In the genomic region with DNA sequence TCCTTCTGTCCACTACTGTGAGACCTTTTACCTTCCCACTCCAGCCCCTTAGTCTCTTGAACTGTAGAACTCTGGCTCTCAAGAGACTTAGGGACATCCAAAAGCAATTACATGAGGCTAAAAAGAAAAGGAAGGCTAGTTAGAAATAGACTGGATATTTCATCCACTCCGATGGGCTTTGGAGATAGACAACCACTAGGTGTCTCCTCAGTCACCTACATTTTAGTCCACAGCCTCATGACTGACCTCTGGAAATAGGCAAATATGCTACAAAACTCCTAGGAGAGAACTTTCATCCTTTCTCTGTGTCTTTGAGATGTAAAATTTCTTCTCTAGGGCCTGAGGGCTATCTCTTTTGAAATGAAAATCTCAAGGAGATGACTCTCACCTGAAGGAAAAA, we compare ENCODE assay signal across 9 cellular contexts. TPM values are rescaled to one million over a fixed set of nuclear protein-coding genes. Genes with fewer than 3 reads are reported as not detected.
DNase-seq lines count a peak whose midpoint lies in the region; ATAC-seq and TF ChIP-seq lines count a peak whose summit lies in the region.
"Had no signal": no experiment of that assay in that cellular context is flagged by ENCODE, and none has a peak within 500 bp of the region (broad histone marks: within the 10 kb centered on the region; RNA-seq: fewer than 3 reads in every experiment).

No MANE protein-coding gene starts in this region.

- peaks cover 8% of the 10 kb centered on the region for H3K36me3 Mint-ChIP-seq in nephron progenitor cell (ENCODE audit: low read depth)

- H3K9me3 ChIP-seq in MM.1S (replicated peaks; ENCODE audit: insufficient read depth, low read length) (no peaks in the 10 kb centered on the region), suprapubic skin (no peaks in the 10 kb centered on the region)

- H3K4me3 ChIP-seq in MM.1S (ENCODE audit: low read length), result no peak overlapping the region
- no peak overlapping the region for H3K4me3 ChIP-seq in choroid plexus epithelial cell (ENCODE audit: low read depth, low read length)
- no peak overlapping the region for H3K4me3 ChIP-seq in suprapubic skin

- TF ChIP-seq EP300 in suprapubic skin (IDR thresholded peaks at IDR 0.05), result no peak

- peaks cover 37% of the 10 kb centered on the region for H3K9me3 Mint-ChIP-seq in nephron progenitor cell

- no peak overlapping the region for H3K4me2 ChIP-seq in MM.1S (ENCODE audit: low read depth, low read length)

- H3K4me3 Mint-ChIP-seq in nephron progenitor cell, result no peak overlapping the region
- H3K4me3 Mint-ChIP-seq: mesothelial cell of epicardium had no signal

- H3K4me1 ChIP-seq in MM.1S (ENCODE audit: low read length) (no peaks in the 10 kb centered on the region), suprapubic skin (no peaks in the 10 kb centered on the region)

- H3F3A ChIP-seq in MM.1S (ENCODE audit: insufficient read depth, low read length), result no peaks in the 10 kb centered on the region

- TF ChIP-seq POLR2A in suprapubic skin (IDR thresholded peaks at IDR 0.05), result no peak

- peaks cover 4% of the 10 kb centered on the region for H3K27me3 Mint-ChIP-seq in nephron progenitor cell (ENCODE audit: low read depth, poor library complexity)

- no peaks in the 10 kb centered on the region for H4K20me1 ChIP-seq in MM.1S (ENCODE audit: insufficient read depth, low read length)

- no peak overlapping the region for H3K27ac Mint-ChIP-seq in nephron progenitor cell
- H3K27ac Mint-ChIP-seq: mesothelial cell of epicardium had no signal

- no peaks in the 10 kb centered on the region for H3K36me3 ChIP-seq in MM.1S (replicated peaks; ENCODE audit: insufficient read depth, low read length)
- H3K36me3 ChIP-seq in suprapubic skin, result no peaks in the 10 kb centered on the region

- WGBS in suprapubic skin, result 42% methylated on average over 1 of the region's 1 CpG

- H3K27me3 ChIP-seq in MM.1S (replicated peaks; ENCODE audit: insufficient read depth, low read length) (no peaks in the 10 kb centered on the region), suprapubic skin (no peaks in the 10 kb centered on the region)

- H3K27ac ChIP-seq in MM.1S (ENCODE audit: low read length) (no peak overlapping the region), suprapubic skin (no peak overlapping the region)

- ATAC-seq in HG03135 (IDR thresholded peaks at IDR 0.05; ENCODE audit: unreplicated experiment), result no peak

- peak; percentile 1 to 40 for DNase-seq in NCI-H524 (lab: John Stamatoyannopoulos, UW)
- no peak for DNase-seq in NCI-H524 treated with DMSO at 0.1 percent for 48 hours (lab: John Stamatoyannopoulos, UW)
- peak; percentile 40 for DNase-seq in MM.1S
- DNase-seq in choroid plexus epithelial cell (ENCODE audit: low read depth), result peak; percentile 60
- DNase-seq in renal cortical epithelial cell (ENCODE audit: low read depth), result peak; percentile 23
- DNase-seq in nephron progenitor cell, result no peak
- DNase-seq in suprapubic skin (ENCODE audit: low spot score in 2 of 2), result no peak

- TF ChIP-seq CTCF in MM.1S (IDR thresholded peaks at IDR 0.05; ENCODE audit: low read length), result peak; percentile 46
- TF ChIP-seq CTCF in choroid plexus epithelial cell (conservative IDR thresholded peaks at IDR 0.05; ENCODE audit: low read depth, low read length), result peak; percentile 55
- TF ChIP-seq CTCF in nephron progenitor cell (IDR thresholded peaks at IDR 0.05), result no peak
- no peak for TF ChIP-seq CTCF in suprapubic skin (IDR thresholded peaks at IDR 0.05)

- H3K4me1 Mint-ChIP-seq in nephron progenitor cell, result no peaks in the 10 kb centered on the region
- H3K4me1 Mint-ChIP-seq: mesothelial cell of epicardium had no signal

- H3K9ac ChIP-seq in MM.1S (ENCODE audit: low read length), result no peak overlapping the region

- no peaks in the 10 kb centered on the region for H3K9me2 ChIP-seq in MM.1S (replicated peaks; ENCODE audit: insufficient read depth, low read length)

- H2AFZ ChIP-seq in MM.1S (ENCODE audit: low read length), result no peak overlapping the region

- H3K79me2 ChIP-seq in MM.1S (ENCODE audit: low read length), result no peaks in the 10 kb centered on the region

RNA-seq across cellular contexts. Expression of a gene that starts 45.1 kb away (rescaled TPM):
- total RNA-seq in renal cortical epithelial cell (183 and 243 TPM in 2 replicates), suprapubic skin (100 to 1,000 TPM; 119 to 154 (median 131) TPM)

RNA-seq across cellular contexts. Expression of a gene that starts 46.5 kb away (rescaled TPM):
- total RNA-seq in renal cortical epithelial cell (24.3 and 59.0 TPM in 2 replicates), suprapubic skin (10 to 100 TPM; 18.6 to 47.2 (median 28.4) TPM)

Comparison
In these comparisons a context has a peak if more than half of its experiments do, and no peak if none do; other contexts are left out.
1. DNase-seq: peak in NCI-H524 (2 of 2), MM.1S (single experiment), choroid plexus epithelial cell (single experiment) and renal cortical epithelial cell (single experiment); none in NCI-H524 treated with DMSO at 0.1 percent for 48 hours (single experiment), nephron progenitor cell (single experiment) and suprapubic skin (0 of 2).
2. CTCF ChIP-seq: peak in MM.1S (single experiment) and choroid plexus epithelial cell (single experiment); none in nephron progenitor cell (single experiment) and suprapubic skin (0 of 2).